Comparison of ENCODE assay signal across 2 cellular contexts in genomic region chr14:54603362-54603761, GRCh38.
A peak's percentile ranks its signal among the peaks of the same experiment; 100 is the strongest.
TF ChIP-seq lines count a peak whose summit lies in the region.

No MANE protein-coding gene starts in this region.

TF ChIP-seq in liver, 16 proteins besides CTCF, POLR2A, EP300 and RAD21:
- no peak for TF ChIP-seq RXRA (IDR thresholded peaks at IDR 0.05)
- no peak for TF ChIP-seq SP1 (IDR thresholded peaks at IDR 0.05)
- TF ChIP-seq YY1 (IDR thresholded peaks at IDR 0.05): peak; percentile 24

TF ChIP-seq in HepG2, 621 proteins besides CTCF, POLR2A, EP300 and RAD21:
- TF ChIP-seq ZNF30 (CRISPR knock-in tag; IDR thresholded peaks at IDR 0.05) (no peak), IKZF1 (IDR thresholded peaks at IDR 0.05) (no peak), ZNF121 (CRISPR knock-in tag; IDR thresholded peaks at IDR 0.05) (no peak), MAX (IDR thresholded peaks at IDR 0.05) (no peak), SP140L (CRISPR knock-in tag; IDR thresholded peaks at IDR 0.05; ENCODE audit: borderline replicate concordance) (no peak), MLXIP (CRISPR knock-in tag; IDR thresholded peaks at IDR 0.05; ENCODE audit: borderline replicate concordance) (no peak), SP2 (CRISPR knock-in tag; IDR thresholded peaks at IDR 0.05) (no peak), BRD4 (CRISPR knock-in tag; IDR thresholded peaks at IDR 0.05) (no peak), AFF4 (CRISPR knock-in tag; IDR thresholded peaks at IDR 0.05) (no peak), SOX6 (IDR thresholded peaks at IDR 0.05) (no peak), SOX6 (CRISPR knock-in tag; IDR thresholded peaks at IDR 0.05) (no peak), SIN3B (IDR thresholded peaks at IDR 0.05; ENCODE audit: low read length) (no peak), SMC3 (IDR thresholded peaks at IDR 0.05; ENCODE audit: low read length) (no peak), GATAD2A (CRISPR knock-in tag; IDR thresholded peaks at IDR 0.05) (no peak)
